In the genomic region with DNA sequence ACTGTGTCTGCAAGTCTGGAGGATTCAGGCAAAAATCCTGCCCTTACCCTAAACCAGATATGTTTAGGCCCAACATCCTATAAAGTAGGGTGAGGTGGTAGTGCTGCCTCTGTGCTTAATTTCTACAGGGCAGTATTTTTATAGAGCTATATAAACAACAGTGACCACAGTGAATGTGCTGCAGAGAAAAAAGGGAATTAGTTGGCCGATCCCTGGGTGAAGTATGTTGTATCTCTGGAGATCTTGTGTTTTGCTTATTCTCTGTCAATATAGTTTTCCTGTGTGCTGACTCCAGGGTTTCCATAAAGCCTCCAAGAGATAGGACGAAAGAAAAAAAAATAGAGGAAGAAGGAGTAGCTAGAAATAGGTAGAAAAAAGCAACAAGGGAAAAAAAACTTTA, we compare ENCODE assay signal across 1 cellular context.
TF ChIP-seq lines count a peak whose summit lies in the region.

No MANE protein-coding gene starts in this region.

TF ChIP-seq in IMR-90, 13 proteins besides CTCF, POLR2A, EP300 and RAD21 (continued from another document):
- TF ChIP-seq MXI1 (IDR thresholded peaks at IDR 0.05; ENCODE audit: borderline replicate concordance, low read depth, low read length) (no peak), MAFK (IDR thresholded peaks at IDR 0.05; ENCODE audit: low read depth, low read length) (no peak), CHD1 (IDR thresholded peaks at IDR 0.05; ENCODE audit: low read depth, low read length) (no peak), FOS (IDR thresholded peaks at IDR 0.05; ENCODE audit: low read depth, low read length) (no peak), BHLHE40 (IDR thresholded peaks at IDR 0.05; ENCODE audit: low read depth, low read length) (no peak)
- TF ChIP-seq, protein P1, sequence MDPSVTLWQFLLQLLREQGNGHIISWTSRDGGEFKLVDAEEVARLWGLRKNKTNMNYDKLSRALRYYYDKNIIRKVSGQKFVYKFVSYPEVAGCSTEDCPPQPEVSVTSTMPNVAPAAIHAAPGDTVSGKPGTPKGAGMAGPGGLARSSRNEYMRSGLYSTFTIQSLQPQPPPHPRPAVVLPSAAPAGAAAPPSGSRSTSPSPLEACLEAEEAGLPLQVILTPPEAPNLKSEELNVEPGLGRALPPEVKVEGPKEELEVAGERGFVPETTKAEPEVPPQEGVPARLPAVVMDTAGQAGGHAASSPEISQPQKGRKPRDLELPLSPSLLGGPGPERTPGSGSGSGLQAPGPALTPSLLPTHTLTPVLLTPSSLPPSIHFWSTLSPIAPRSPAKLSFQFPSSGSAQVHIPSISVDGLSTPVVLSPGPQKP (IDR thresholded peaks at IDR 0.05; ENCODE audit: borderline replicate concordance, low read depth, low read length) = no peak
